13 cellular contexts compared by ENCODE assay signal in genomic region chr5:158821321-158821720, GRCh38.
A peak's percentile ranks its signal among the peaks of the same experiment; 100 is the strongest.
DNase-seq lines count a peak whose midpoint lies in the region; ATAC-seq, FAIRE-seq and TF ChIP-seq lines count a peak whose summit lies in the region.
"Had no signal": no experiment of that assay in that cellular context is flagged by ENCODE, and none has a peak within 500 bp of the region (broad histone marks: within the 10 kb centered on the region; RNA-seq: fewer than 3 reads in every experiment).

No MANE protein-coding gene starts in this region.

- TF ChIP-seq CTCF in glutamatergic neuron (IDR thresholded peaks at IDR 0.05; ENCODE audit: partially characterized antibody, unreplicated experiment) = no peak
- no peak for TF ChIP-seq CTCF in foreskin fibroblast (IDR thresholded peaks at IDR 0.05; ENCODE audit: low read depth, low read length)

- peaks cover 8% of the 10 kb centered on the region for H3K27me3 Mint-ChIP-seq in glutamatergic neuron (ENCODE audit: unreplicated experiment)
- H3K27me3 Mint-ChIP-seq: CD4-positive, alpha-beta T cell had no signal

- no peak for TF ChIP-seq POLR2A in GM12891 (IDR thresholded peaks at IDR 0.05; ENCODE audit: low read depth, low read length)

- peak; percentile 84 for FAIRE-seq in GM12891 (lab: Jason Lieb, UNC)

- peaks cover 11% of the 10 kb centered on the region for H3K9me3 Mint-ChIP-seq in glutamatergic neuron (ENCODE audit: unreplicated experiment)
- H3K9me3 Mint-ChIP-seq: CD4-positive, alpha-beta T cell had no signal

- H3K4me3 ChIP-seq in foreskin fibroblast (ENCODE audit: low read depth in 1 of 2, low read length in 2 of 2) = no peak overlapping the region
- H3K4me3 ChIP-seq: ascending aorta, MG63, PC-9 had no signal

- ATAC-seq in GM19463 (IDR thresholded peaks at IDR 0.05; ENCODE audit: unreplicated experiment) (peak; percentile 27), HG03280 (IDR thresholded peaks at IDR 0.05; ENCODE audit: unreplicated experiment) (peak; percentile 26)

- H3K4me3 Mint-ChIP-seq in glutamatergic neuron (ENCODE audit: unreplicated experiment) = no peak overlapping the region
- H3K4me3 Mint-ChIP-seq: CD4-positive, alpha-beta T cell had no signal

- H3K27ac Mint-ChIP-seq in glutamatergic neuron (ENCODE audit: unreplicated experiment) = peak overlapping the region; percentile 0
- H3K27ac Mint-ChIP-seq: CD4-positive, alpha-beta T cell had no signal

- DNase-seq in GM12891 (ENCODE audit: insufficient read length, low spot score) (no peak), glutamatergic neuron (no peak), foreskin fibroblast (no peak), NCI-H748 (lab: John Stamatoyannopoulos, UW; ENCODE audit: unreplicated experiment) (no peak), cerebellar nuclear complex (lab: John Stamatoyannopoulos, UW) (no peak)
- DNase-seq: activated CD4-positive, CD25-positive, alpha-beta regulatory T cell treated with anti-CD3 and anti-CD28 coated beads, Interleukin-2, amount 50 U/mL, for 72 hours; CD4-positive, alpha-beta T cell; MG63; NCI-H2171 treated with DMSO at 0.1 percent for 48 hours; PC-9 had no signal

- H3K4me1 Mint-ChIP-seq in glutamatergic neuron (ENCODE audit: low read depth, unreplicated experiment) = peaks cover 52% of the 10 kb centered on the region

- H3K36me3 Mint-ChIP-seq in glutamatergic neuron (ENCODE audit: unreplicated experiment) = peaks cover 12% of the 10 kb centered on the region

TF ChIP-seq in GM12891, 5 proteins besides CTCF, POLR2A, EP300 and RAD21:
- TF ChIP-seq TAF1 (IDR thresholded peaks at IDR 0.05; ENCODE audit: low read depth, low read length) = no peak
- TF ChIP-seq PAX5 (IDR thresholded peaks at IDR 0.05; ENCODE audit: insufficient read depth, low read length, severe bottlenecking) = no peak
- no peak for TF ChIP-seq POU2F2 (IDR thresholded peaks at IDR 0.05; ENCODE audit: low read depth, low read length)
- no peak for TF ChIP-seq SPI1 (IDR thresholded peaks at IDR 0.05; ENCODE audit: low read depth, low read length)
- no peak for TF ChIP-seq POLR2AphosphoS5 (IDR thresholded peaks at IDR 0.05; ENCODE audit: low read depth, low read length)
TF ChIP-seq in GM12891: peak in this region for 0.
